Comparison of ENCODE assay signal across 32 cellular contexts in the genomic region with DNA sequence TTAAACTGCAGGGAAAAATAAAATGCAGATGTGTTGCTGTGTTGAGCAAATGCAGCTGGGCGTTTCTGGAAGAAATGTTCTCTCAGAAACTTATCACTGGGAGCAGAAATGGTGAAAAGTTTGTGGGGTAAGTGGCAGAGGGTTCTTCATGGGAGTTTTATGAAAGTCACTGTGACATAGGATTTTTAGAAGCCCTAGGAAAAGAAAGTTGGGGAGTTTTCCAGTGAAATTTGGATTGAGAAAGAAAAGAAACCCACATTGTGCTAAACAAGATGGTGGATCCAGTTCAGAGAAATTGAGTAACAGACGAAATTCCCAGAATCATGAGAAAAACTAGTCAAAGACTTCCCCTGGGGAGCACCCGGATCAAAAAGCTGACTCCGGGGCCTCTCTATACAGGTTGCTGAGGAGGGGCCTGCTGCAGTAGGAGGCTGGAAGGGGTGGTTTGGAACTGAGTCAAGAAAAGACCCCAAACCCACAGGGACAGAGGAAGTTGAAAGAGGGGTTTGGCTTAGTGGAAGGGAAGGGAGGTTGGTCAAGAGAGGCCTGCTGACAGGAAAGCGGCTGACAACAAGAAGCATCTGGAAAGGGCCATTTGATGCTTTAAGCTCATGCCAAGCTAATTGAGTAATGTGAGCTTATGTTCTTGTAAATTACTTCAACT.
DNase-seq lines count a peak whose midpoint lies in the region; ATAC-seq and TF ChIP-seq lines count a peak whose summit lies in the region.
"Had no signal": no experiment of that assay in that cellular context is flagged by ENCODE, and none has a peak within 500 bp of the region (broad histone marks: within the 10 kb centered on the region; RNA-seq: fewer than 3 reads in every experiment).

No MANE protein-coding gene starts in this region.

- H3K4me2 ChIP-seq in neural progenitor cell, result no peak overlapping the region
- H3K4me2 ChIP-seq: BLaER1 treated with 17β-estradiol and CSF1 and Interleukin-3, amounts not matched to agents 10 nM and 100 nM; KMS-11 had no signal

- no peaks in the 10 kb centered on the region for H3K36me3 ChIP-seq in neural progenitor cell
- H3K36me3 ChIP-seq: BLaER1 treated with 17β-estradiol and CSF1 and Interleukin-3, amounts not matched to agents 10 nM and 100 nM; colonic mucosa; right lobe of liver; suprapubic skin had no signal

- DNase-seq in D341Med (ENCODE audit: low spot score), result peak; percentile 20
- peak; percentile 72 for DNase-seq in NCI-H69 (lab: John Stamatoyannopoulos, UW)
- DNase-seq in left cardiac atrium, result no peak
- no peak for DNase-seq in neural progenitor cell (ENCODE audit: low spot score)
- DNase-seq in GDM1 (lab: John Stamatoyannopoulos, UW), result no peak
- DNase-seq in NCI-H1105 treated with DMSO at 0.1 percent for 48 hours (lab: John Stamatoyannopoulos, UW), result no peak
- no peak for DNase-seq in anterior cingulate cortex (lab: John Stamatoyannopoulos, UW)
- DNase-seq: activated CD4-positive, alpha-beta T cell treated with anti-CD3 and anti-CD28 coated beads for 4 hours; activated gamma-delta T cell treated with Interleukin-2 at 50 U/mL for 16 hours; activated T-cell treated with anti-CD3 and anti-CD28 coated beads, Interleukin-2, amount 50 U/mL, for 1 hour; Caco-2; colonic mucosa; effector memory CD8-positive, alpha-beta T cell; erythroblast; MM.1S; NCI-H1417 treated with DMSO at 0.1 percent for 48 hours; NCI-H2107; NCI-H524; nephron progenitor cell; right lobe of liver; SHP77 treated with DMSO at 0.1 percent for 48 hours; stimulated activated CD4-positive, alpha-beta T cell treated with anti-CD3 and anti-CD28 coated beads, Interleukin-4, amount 100 ng/mL, for 4 hours had no signal

- H3K9me3 Mint-ChIP-seq in neural progenitor cell, result peaks cover 8% of the 10 kb centered on the region
- H3K9me3 Mint-ChIP-seq: effector memory CD8-positive, alpha-beta T cell had no signal

- H3K27me3 ChIP-seq in neural progenitor cell, result no peaks in the 10 kb centered on the region
- H3K27me3 ChIP-seq: BLaER1 treated with 17β-estradiol and CSF1 and Interleukin-3, amounts not matched to agents 10 nM and 100 nM; colonic mucosa; right lobe of liver; suprapubic skin had no signal

- no peaks in the 10 kb centered on the region for H3K36me3 Mint-ChIP-seq in neural progenitor cell
- H3K36me3 Mint-ChIP-seq: brain; stimulated activated memory B cell treated with anti-CD40 and anti-IgM and Interleukin-4, amounts not matched to agents 10 μg/mL and 1 μg/mL and 100 μg/mL, for 72 hours had no signal

- no peaks in the 10 kb centered on the region for H3K27me3 Mint-ChIP-seq in neural progenitor cell (ENCODE audit: insufficient read depth, low read depth)

- H2AFZ ChIP-seq in neural progenitor cell (replicated peaks), result peak overlapping the region; percentile 29
- H2AFZ ChIP-seq: parathyroid adenoma had no signal

- no peaks in the 10 kb centered on the region for H3K9me3 ChIP-seq in neural progenitor cell (ENCODE audit: low read depth)
- H3K9me3 ChIP-seq: Caco-2, colonic mucosa, right lobe of liver had no signal

- H3F3A ChIP-seq in neural progenitor cell (ENCODE audit: low read depth), result no peaks in the 10 kb centered on the region

- intact Hi-C loops in left cardiac atrium (cut with DNase I), result no loop called here

- H3K27ac Mint-ChIP-seq in neural progenitor cell, result no peak overlapping the region
- H3K27ac Mint-ChIP-seq: effector memory CD8-positive, alpha-beta T cell; nephron progenitor cell; stimulated activated memory B cell treated with anti-CD40 and anti-IgM and Interleukin-4, amounts not matched to agents 10 μg/mL and 1 μg/mL and 100 μg/mL, for 72 hours; T-helper 2 cell treated with Interferon-gamma antibody and Interleukin-4, amounts not matched to agents 5 μg/mL and 100 μg/mL, for 36 hours had no signal

- no peaks in the 10 kb centered on the region for H3K79me2 ChIP-seq in neural progenitor cell (ENCODE audit: low read depth)
- H3K79me2 ChIP-seq: parathyroid adenoma had no signal

- peaks cover 6% of the 10 kb centered on the region for H3K4me1 ChIP-seq in neural progenitor cell
- H3K4me1 ChIP-seq: colonic mucosa, parathyroid adenoma, suprapubic skin had no signal

- ATAC-seq in left cardiac atrium, result peak; percentile 57 to 71
- no peak for ATAC-seq in GM19324 (IDR thresholded peaks at IDR 0.05; ENCODE audit: low FRiP score, unreplicated experiment)
- ATAC-seq: effector memory CD8-positive, alpha-beta T cell; right lobe of liver; stimulated activated memory B cell treated with anti-CD40 and anti-IgM and Interleukin-4, amounts not matched to agents 10 μg/mL and 1 μg/mL and 100 μg/mL, for 72 hours had no signal

- H3K9ac ChIP-seq in neural progenitor cell, result no peak overlapping the region
- H3K9ac ChIP-seq: BLaER1 treated with 17β-estradiol and CSF1 and Interleukin-3, amounts not matched to agents 10 nM and 100 nM; KMS-11; parathyroid adenoma had no signal

- H3K27ac ChIP-seq in neural progenitor cell, result no peak overlapping the region
- H3K27ac ChIP-seq: BLaER1 treated with 17β-estradiol and CSF1 and Interleukin-3, amounts not matched to agents 10 nM and 100 nM; colonic mucosa; HL-60; KMS-11; parathyroid adenoma; right lobe of liver; suprapubic skin had no signal

- no peak overlapping the region for H3K4me3 ChIP-seq in neural progenitor cell
- H3K4me3 ChIP-seq: BLaER1 treated with 17β-estradiol and CSF1 and Interleukin-3, amounts not matched to agents 10 nM and 100 nM; colonic mucosa; lung; right lobe of liver; suprapubic skin had no signal

- no peak for TF ChIP-seq CTCF in neural progenitor cell (IDR thresholded peaks at IDR 0.05)

- no peak overlapping the region for H3K4me3 Mint-ChIP-seq in neural progenitor cell
- H3K4me3 Mint-ChIP-seq: brain; effector memory CD8-positive, alpha-beta T cell; nephron progenitor cell; stimulated activated memory B cell treated with anti-CD40 and anti-IgM and Interleukin-4, amounts not matched to agents 10 μg/mL and 1 μg/mL and 100 μg/mL, for 72 hours; T-helper 2 cell treated with Interferon-gamma antibody and Interleukin-4, amounts not matched to agents 5 μg/mL and 100 μg/mL, for 36 hours had no signal

- no peaks in the 10 kb centered on the region for H4K20me1 ChIP-seq in neural progenitor cell (ENCODE audit: low read depth)
- H4K20me1 ChIP-seq: BLaER1 treated with 17β-estradiol and CSF1 and Interleukin-3, amounts not matched to agents 10 nM and 100 nM had no signal

- H3K4me1 Mint-ChIP-seq in neural progenitor cell, result peaks cover 4% of the 10 kb centered on the region
- H3K4me1 Mint-ChIP-seq: stimulated activated memory B cell treated with anti-CD40 and anti-IgM and Interleukin-4, amounts not matched to agents 10 μg/mL and 1 μg/mL and 100 μg/mL, for 72 hours had no signal

Comparison
In these comparisons a context has a peak if more than half of its experiments do, and no peak if none do; other contexts are left out.
1. DNase-seq: peak in D341Med (single experiment) and NCI-H69 (single experiment); none in left cardiac atrium (single experiment), neural progenitor cell (single experiment), GDM1 (single experiment), NCI-H1105 treated with DMSO at 0.1 percent for 48 hours (single experiment) and anterior cingulate cortex (0 of 58).